Comparison of ENCODE assay signal across 8 cellular contexts in the genomic region with DNA sequence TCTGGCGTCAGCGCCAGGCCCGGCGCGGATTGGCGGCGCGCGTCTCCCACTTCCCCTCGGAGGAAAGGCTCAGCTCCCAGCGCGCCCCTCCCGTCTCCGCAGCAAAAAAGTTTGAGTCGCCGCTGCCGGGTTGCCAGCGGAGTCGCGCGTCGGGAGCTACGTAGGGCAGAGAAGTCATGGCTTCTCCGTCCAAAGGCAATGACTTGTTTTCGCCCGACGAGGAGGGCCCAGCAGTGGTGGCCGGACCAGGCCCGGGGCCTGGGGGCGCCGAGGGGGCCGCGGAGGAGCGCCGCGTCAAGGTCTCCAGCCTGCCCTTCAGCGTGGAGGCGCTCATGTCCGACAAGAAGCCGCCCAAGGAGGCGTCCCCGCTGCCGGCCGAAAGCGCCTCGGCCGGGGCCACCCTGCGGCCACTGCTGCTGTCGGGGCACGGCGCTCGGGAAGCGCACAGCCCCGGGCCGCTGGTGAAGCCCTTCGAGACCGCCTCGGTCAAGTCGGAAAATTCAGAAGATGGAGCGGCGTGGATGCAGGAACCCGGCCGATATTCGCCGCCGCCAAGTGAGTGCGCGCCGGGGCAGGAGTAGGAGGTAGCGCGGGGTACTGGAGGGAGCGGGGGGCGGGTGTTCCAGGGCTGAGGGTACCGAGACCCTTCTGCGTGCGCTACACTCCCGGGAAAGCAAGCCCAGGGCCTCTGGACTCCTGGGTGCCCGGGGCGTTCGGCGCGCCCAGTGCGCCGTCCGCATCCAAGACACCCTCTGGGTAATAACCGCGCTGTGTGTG. TPM values are rescaled to one million over a fixed set of nuclear protein-coding genes. Genes with fewer than 3 reads are reported as not detected.
DNase-seq lines count a peak whose midpoint lies in the region; ATAC-seq and TF ChIP-seq lines count a peak whose summit lies in the region.

MSX2 (plus strand) TSS at position 99 of the 777 bp plus-strand sequence; CDS start at position 177, 78 bp downstream.

- TF ChIP-seq CTCF in AG04449 (IDR thresholded peaks at IDR 0.05; ENCODE audit: insufficient read depth, low read length, missing control alignments) (no peak), fibroblast of the aortic adventitia (IDR thresholded peaks at IDR 0.05; ENCODE audit: insufficient read depth, low read length) (no peak)

- H3K27ac ChIP-seq in substantia nigra (ENCODE audit: low read depth, low read length, poor library complexity, severe bottlenecking), result no peak within 1 kb of the TSS

- ATAC-seq in naive B cell (ENCODE audit: low read depth in 2 of 2) (no peak), GM21367 (IDR thresholded peaks at IDR 0.05; ENCODE audit: unreplicated experiment) (no peak)

- CTCF ChIA-PET in AG04449 (lab: Yijun Ruan, JAX), result interaction anchor here (0.6 to 1.0 kb wide), 2 partner anchors 109 to 305 kb away, joined by 3 to 4 read pairs; no protein-coding TSS in a partner anchor

- H3K36me3 Mint-ChIP-seq in naive B cell, result peaks cover 0 to 6% of the 10 kb centered on the region in 2 donors

- peak within 1 kb of the TSS in 7 of 8 donors; percentile 45 to 82 (median 65) for H3K4me3 Mint-ChIP-seq in naive B cell

- H3K27ac Mint-ChIP-seq in naive B cell, result no peak within 1 kb of the TSS

- peaks cover 69 to 92% (median 71%) of the 10 kb centered on the region in 3 donors for H3K27me3 Mint-ChIP-seq in naive B cell

- H3K9me3 Mint-ChIP-seq in naive B cell, result peaks cover 0 to 21% (median 5%) of the 10 kb centered on the region in 7 donors

- POLR2A ChIA-PET in AG04449 (lab: Yijun Ruan, JAX), result interaction anchor here (0.6 kb wide), 1 partner anchor 466 kb away, joined by 4 read pairs; no protein-coding TSS in a partner anchor

- H3K4me3 ChIP-seq in AG04449 (ENCODE audit: low read depth, low read length) (peak within 1 kb of the TSS; percentile 56), fibroblast of the aortic adventitia (ENCODE audit: low read depth, low read length) (peak within 1 kb of the TSS; percentile 63)

- DNase-seq in AG04449 (ENCODE audit: low read depth, low spot score) (peak; percentile 16), LHCN-M2 (ENCODE audit: low read depth) (peak; percentile 88), fibroblast of the aortic adventitia (ENCODE audit: low read depth) (peak; percentile 68), naive B cell (no peak), substantia nigra (lab: John Stamatoyannopoulos, UW) (peak in 48 of 49 donors; percentile 6 to 84 (median 62)), NCI-H1436 treated with DMSO at 0.1 percent for 48 hours (lab: John Stamatoyannopoulos, UW) (no peak)
- DNase-seq in activated T-cell treated with anti-CD3 and anti-CD28 coated beads, Interleukin-2, amount 50 U/mL, for 48 hours, result peak; percentile 31 to 54

- H3K4me1 Mint-ChIP-seq in naive B cell, result peaks cover 4 to 17% (median 7%) of the 10 kb centered on the region in 3 donors

RNA-seq across cellular contexts. Expression of gene MSX2, which starts in this region (rescaled TPM):
- total RNA-seq in LHCN-M2 (2014; rRNA removed) (4.0 and 4.9 TPM in 2 replicates), fibroblast of the aortic adventitia (ENCODE audit: low replicate concordance) (under 0.01 and 0.82 TPM in 2 replicates)
- 3.9 TPM for polyA plus RNA-seq in LHCN-M2 (2012)
- not detected for polyA plus RNA-seq in naive B cell (ENCODE audit: low read depth in 6 of 6)

Comparison
In these comparisons a context has a peak if more than half of its experiments do, and no peak if none do; other contexts are left out.
1. Peak in DNase-seq and H3K4me3 ChIP-seq in fibroblast of the aortic adventitia; RNA of the gene not detected or under 1 TPM.
2. DNase-seq: peak in AG04449 (single experiment), LHCN-M2 (single experiment), activated T-cell treated with anti-CD3 and anti-CD28 coated beads, Interleukin-2, amount 50 U/mL, for 48 hours (2 of 2) and substantia nigra (48 of 49); none in naive B cell (single experiment) and NCI-H1436 treated with DMSO at 0.1 percent for 48 hours (single experiment).